In the genomic region with DNA sequence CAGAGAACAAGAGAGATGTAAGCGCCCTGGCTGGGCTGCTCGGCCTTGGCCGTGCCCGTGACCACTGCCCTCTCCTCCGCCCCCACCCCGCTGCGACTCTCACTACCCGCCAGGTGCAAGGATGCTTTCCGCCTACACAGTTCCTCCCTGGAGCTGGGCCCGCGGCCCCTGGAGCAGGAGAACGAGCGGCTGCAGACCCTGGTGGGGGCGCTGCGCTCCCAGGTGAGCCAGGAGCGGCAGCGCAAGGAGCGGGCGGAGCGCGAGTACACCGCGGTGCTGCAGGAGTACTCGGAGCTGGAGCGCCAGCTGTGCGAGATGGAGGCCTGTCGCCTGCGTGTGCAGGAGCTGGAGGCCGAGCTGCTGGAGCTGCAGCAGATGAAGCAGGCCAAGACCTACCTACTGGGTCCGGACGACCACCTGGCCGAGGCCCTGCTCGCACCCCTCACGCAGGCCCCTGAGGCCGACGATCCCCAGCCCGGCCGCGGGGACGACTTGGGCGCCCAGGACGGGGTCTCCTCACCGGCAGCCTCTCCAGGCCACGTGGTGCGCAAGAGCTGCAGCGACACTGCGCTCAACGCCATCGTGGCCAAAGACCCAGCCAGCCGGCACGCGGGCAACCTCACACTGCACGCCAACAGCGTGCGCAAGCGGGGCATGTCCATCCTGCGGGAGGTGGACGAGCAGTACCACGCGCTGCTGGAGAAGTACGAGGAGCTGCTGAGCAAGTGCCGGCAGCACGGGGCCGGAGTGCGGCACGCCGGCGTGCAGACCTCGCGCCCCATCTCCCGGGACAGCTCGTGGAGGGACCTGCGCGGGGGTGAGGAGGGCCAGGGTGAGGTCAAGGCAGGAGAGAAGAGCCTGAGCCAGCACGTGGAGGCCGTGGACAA, we compare ENCODE assay signal across 22 cellular contexts. TPM values are rescaled to one million over a fixed set of nuclear protein-coding genes. Genes with fewer than 3 reads are reported as not detected.
DNase-seq lines count a peak whose midpoint lies in the region; ATAC-seq, FAIRE-seq and TF ChIP-seq lines count a peak whose summit lies in the region.
"Had no signal": no experiment of that assay in that cellular context is flagged by ENCODE, and none has a peak within 500 bp of the region (broad histone marks: within the 10 kb centered on the region; RNA-seq: fewer than 3 reads in every experiment).

No MANE protein-coding gene starts in this region.

- H3K4me2 ChIP-seq in K562 (ENCODE audit: insufficient read depth, low read length): no peak overlapping the region

- CTCF ChIA-PET in K562 (lab: Yijun Ruan, JAX; ENCODE audit: low intra/inter-chr PET ratio): no interaction called here

- no peak overlapping the region for H3K9ac ChIP-seq in K562 (ENCODE audit: insufficient read depth in 1 of 2, low read depth in 2 of 2, low read length in 2 of 2)

- H2AFZ ChIP-seq in K562 (ENCODE audit: low read depth, low read length): no peak overlapping the region

- peaks cover 3% of the 10 kb centered on the region for H3K9me1 ChIP-seq in K562 (ENCODE audit: control insufficient read depth, insufficient read depth, low read length)

- POLR2A ChIA-PET in K562 (lab: Yijun Ruan, JAX): interaction anchor here (0.6 to 7.2 kb wide), 5 partner anchors 9 to 592 kb away, joined by 3 to 56 read pairs (median 3); a partner anchor contains a TSS

- H3K36me3 ChIP-seq in K562 (ENCODE audit: control insufficient read depth, insufficient read depth, low read length): peaks cover 24% of the 10 kb centered on the region; the same call in 1 of the 3 replicates
- H3K36me3 ChIP-seq in upper lobe of right lung: peaks cover 15% of the 10 kb centered on the region
- peaks cover 55 to 75% (median 65%) of the 10 kb centered on the region in 4 donors for H3K36me3 ChIP-seq in stomach

- no TSS peak for BruUV-seq in K562 (replicated peaks; lab: Mats Ljungman, UMichigan)

- DNase-seq in GM13977 (ENCODE audit: low spot score) (peak; percentile 13), K562 (ENCODE audit: extremely low read depth in 1 of 4, low spot score in 3 of 4) (no peak), iPS-NIHi7 (ENCODE audit: extremely low spot score) (peak; percentile 47), upper lobe of right lung (no peak), left cardiac atrium (no peak), stomach (no peak)
- DNase-seq: Calu3; CD8-positive, alpha-beta memory T cell; GF-D8; KG1; NCI-H1092; NCI-H1436; NCI-H187 treated with DMSO at 0.1 percent for 48 hours; NCI-H2107; NCI-H510A treated with DMSO at 0.1 percent for 48 hours; NCI-H748 treated with DMSO at 0.1 percent for 48 hours; SJCRH30 had no signal

- FAIRE-seq in K562 (lab: Jason Lieb, UNC): no peak
- FAIRE-seq: A204.1, GM19239 had no signal

- H3K4me3 ChIP-seq in K562 (no peak overlapping the region), upper lobe of right lung (no peak overlapping the region), stomach (no peak overlapping the region)
- H3K4me3 ChIP-seq: HAP-1, SJCRH30 had no signal

- H3K27ac ChIP-seq in K562 (ENCODE audit: extremely low read depth, low read depth, low read length): no peak overlapping the region
- H3K27ac ChIP-seq in upper lobe of right lung: no peak overlapping the region
- no peak overlapping the region for H3K27ac ChIP-seq in stomach
- H3K27ac ChIP-seq: C4-2B, SJCRH30 had no signal

- H3K4me1 ChIP-seq in K562 (replicated peaks in 1 of 2; ENCODE audit: control insufficient read depth in 2 of 2, insufficient read depth in 2 of 2, low read length in 2 of 2) (peaks cover 8 to 25% of the 10 kb centered on the region in 2 experiments; a peak in 4 of 5 replicates), upper lobe of right lung (no peaks in the 10 kb centered on the region), stomach (no peaks in the 10 kb centered on the region)
- H3K4me1 ChIP-seq: HAP-1 had no signal

- H3K79me2 ChIP-seq in K562 (ENCODE audit: control insufficient read depth, insufficient read depth, low read length): no peaks in the 10 kb centered on the region

- TF ChIP-seq CTCF in GM13977 (IDR thresholded peaks at IDR 0.05; ENCODE audit: extremely low read depth, insufficient read depth, missing control alignments): no peak
- TF ChIP-seq CTCF in K562 (IDR thresholded peaks at IDR 0.05 in 2 of 3, conservative IDR thresholded peaks at IDR 0.05 in 1 of 3; ENCODE audit: insufficient read depth in 2 of 3, low read depth in 1 of 3, low read length in 3 of 3): no peak
- TF ChIP-seq CTCF in upper lobe of right lung (IDR thresholded peaks at IDR 0.05): no peak
- no peak for TF ChIP-seq CTCF in stomach (IDR thresholded peaks at IDR 0.05)

- TF ChIP-seq EP300 in K562 (IDR thresholded peaks at IDR 0.05; ENCODE audit: low read length) (no peak), stomach (IDR thresholded peaks at IDR 0.05) (no peak)

- intact Hi-C loops in K562 (cut with micrococcal nuclease) (loop anchor here (10.0 kb wide), 1 partner anchor 79 kb away; a partner anchor contains a TSS), upper lobe of right lung (cut with DNase I) (no loop called here), left cardiac atrium (cut with DNase I) (no loop called here), stomach (cut with DNase I; ENCODE audit: low total_unique reads) (no loop called here)

- ATAC-seq in K562 (no peak), upper lobe of right lung (peak; percentile 8), left cardiac atrium (no peak), HG02588 (IDR thresholded peaks at IDR 0.05; ENCODE audit: unreplicated experiment) (no peak)

- no peak for TF ChIP-seq RAD21 in K562 (CRISPR knock-in tag; conservative IDR thresholded peaks at IDR 0.05 in 1 of 2, IDR thresholded peaks at IDR 0.05 in 1 of 2)

- no peaks in the 10 kb centered on the region for H4K20me1 ChIP-seq in K562 (replicated peaks; ENCODE audit: control insufficient read depth, insufficient read depth, low read length)

- TF ChIP-seq POLR2A in K562 (conservative IDR thresholded peaks at IDR 0.05) (no peak), stomach (IDR thresholded peaks at IDR 0.05) (no peak)

- H3K9me3 ChIP-seq in K562 (replicated peaks; ENCODE audit: control insufficient read depth, insufficient read depth, low read depth, low read length) (no peaks in the 10 kb centered on the region), upper lobe of right lung (no peaks in the 10 kb centered on the region), stomach (no peaks in the 10 kb centered on the region)
- H3K9me3 ChIP-seq: HAP-1, SJCRH30 had no signal

- in situ Hi-C loops in GM13977 (cut with MboI; ENCODE audit: low pct_unique_long_range_greater_than_20kb, low sequenced_read_pairs, unreplicated experiment) (no loop called here), K562 (cut with MboI) (no loop called here)

- WGBS in K562 (ENCODE audit: insufficient coverage, low coverage, missing lambda C conversion rate): 90% methylated on average over 66 of the region's 76 CpGs
- WGBS in stomach, 5 donors: 86 to 89% (median 87%) methylated on average over 53 to 76 of the region's 76 CpGs

- H3K27me3 ChIP-seq in K562 (ENCODE audit: control insufficient read depth in 2 of 2, insufficient read depth in 2 of 2, low read length in 2 of 2) (no peaks in the 10 kb centered on the region), upper lobe of right lung (no peaks in the 10 kb centered on the region), stomach (no peaks in the 10 kb centered on the region)
- H3K27me3 ChIP-seq: SJCRH30 had no signal

RNA-seq across cellular contexts. Expression of a gene that starts 9.2 kb away (rescaled TPM):
- 11.9 TPM in 2 replicates for total RNA-seq in K562 (2011; cell fraction: chromatin; rRNA removed; ENCODE audit: low replicate concordance)
- total RNA-seq in K562 (2011; cell fraction: nucleolus; rRNA removed): 10.9 and 13.3 TPM in 2 replicates
- 12.6 and 13.2 TPM in 2 replicates for total RNA-seq in K562 (2011; cell fraction: nucleoplasm; rRNA removed)
- 93.8 and 157 TPM in 2 replicates for total RNA-seq in K562 (2014; rRNA removed)
- total RNA-seq in K562 (2014; rRNA removed; fragmentation: Illumina TruSeq; extraction: Trizol): 68.1 and 70.9 TPM in 2 replicates
- total RNA-seq in K562 (2015; rRNA removed; fragmentation: Illumina TruSeq; extraction: Trizol): 70.3 and 72.4 TPM in 2 replicates
- total RNA-seq in K562 (2021): 70.2 and 75.7 TPM in 2 replicates
- 79.8 and 82.4 TPM in 2 replicates for polyA plus RNA-seq in K562 (2011; rRNA removed)
- 59.1 and 66.8 TPM in 2 replicates for polyA plus RNA-seq in K562 (2011; cell fraction: cytosol; rRNA removed)
- 25.0 and 36.4 TPM in 2 replicates for polyA plus RNA-seq in K562 (2011; cell fraction: nucleus; rRNA removed)
- polyA plus RNA-seq in K562 (2012): 64.3 and 69.3 TPM in 2 replicates
- polyA plus RNA-seq in K562 (2014; fragmentation: Illumina TruSeq; extraction: Trizol): 75.9 and 84.4 TPM in 2 replicates
- 10 to 100 TPM; 30.8 to 49.6 TPM for polyA plus RNA-seq in K562 (2014; fragmentation: Nextera tagmentation; extraction: Ambion mirVana)
- polyA plus RNA-seq in K562 (2014; rRNA removed): 98.0 and 107 TPM in 2 replicates
- polyA minus RNA-seq in K562 (2011; rRNA and poly(A)+ RNA removed): 36.9 and 37.2 TPM in 2 replicates
- polyA minus RNA-seq in K562 (2011; cell fraction: cytosol; rRNA and poly(A)+ RNA removed): 24.2 and 34.5 TPM in 2 replicates
- polyA minus RNA-seq in K562 (2011; cell fraction: nucleus; rRNA and poly(A)+ RNA removed): 8.3 and 14.6 TPM in 2 replicates
- 21.6 TPM for total RNA-seq in upper lobe of right lung
- total RNA-seq in left cardiac atrium: 10 to 100 TPM; 38.1 to 46.7 TPM
- 10 to 100 TPM in 4 of 5 donors, 1 to 10 TPM in 1; 6.7 to 69.0 (median 29.2) TPM for total RNA-seq in stomach
- polyA plus RNA-seq in stomach: 10 to 100 TPM; 42.1 to 57.1 (median 48.7) TPM

RNA-seq across cellular contexts. Expression of a gene that starts 15.9 kb away (rescaled TPM):
- 1.3 and 5.0 TPM in 2 replicates for total RNA-seq in K562 (2011; cell fraction: chromatin; rRNA removed; ENCODE audit: low replicate concordance)
- 3.9 and 4.0 TPM in 2 replicates for total RNA-seq in K562 (2011; cell fraction: nucleolus; rRNA removed)
- 2.5 and 3.4 TPM in 2 replicates for total RNA-seq in K562 (2011; cell fraction: nucleoplasm; rRNA removed)
- 8.8 and 9.8 TPM in 2 replicates for total RNA-seq in K562 (2014; rRNA removed)
- total RNA-seq in K562 (2014; rRNA removed; fragmentation: Illumina TruSeq; extraction: Trizol): 2.0 and 2.7 TPM in 2 replicates
- 4.0 and 4.3 TPM in 2 replicates for total RNA-seq in K562 (2015; rRNA removed; fragmentation: Illumina TruSeq; extraction: Trizol)
- 15.5 and 16.0 TPM in 2 replicates for total RNA-seq in K562 (2021)
- 3.1 and 5.5 TPM in 2 replicates for polyA plus RNA-seq in K562 (2011; rRNA removed)
- 6.0 and 8.6 TPM in 2 replicates for polyA plus RNA-seq in K562 (2011; cell fraction: cytosol; rRNA removed)
- polyA plus RNA-seq in K562 (2011; cell fraction: nucleus; rRNA removed): 6.9 and 7.8 TPM in 2 replicates
- 6.1 and 7.1 TPM in 2 replicates for polyA plus RNA-seq in K562 (2012)
- 7.3 and 8.9 TPM in 2 replicates for polyA plus RNA-seq in K562 (2014; fragmentation: Illumina TruSeq; extraction: Trizol)
- polyA plus RNA-seq in K562 (2014; fragmentation: Nextera tagmentation; extraction: Ambion mirVana): 1 to 10 TPM; 5.3 to 8.2 TPM
- 8.0 and 9.8 TPM in 2 replicates for polyA plus RNA-seq in K562 (2014; rRNA removed)
- 1.8 and 2.2 TPM in 2 replicates for polyA minus RNA-seq in K562 (2011; rRNA and poly(A)+ RNA removed)
- 4.5 and 6.5 TPM in 2 replicates for polyA minus RNA-seq in K562 (2011; cell fraction: cytosol; rRNA and poly(A)+ RNA removed)
- polyA minus RNA-seq in K562 (2011; cell fraction: nucleus; rRNA and poly(A)+ RNA removed): 1.5 and 1.7 TPM in 2 replicates
- 21.8 TPM for total RNA-seq in upper lobe of right lung
- total RNA-seq in left cardiac atrium: 10 to 100 TPM; 13.8 to 15.2 TPM
- total RNA-seq in stomach: 10 to 100 TPM in 4 of 5 donors, 1 to 10 TPM in 1; 4.8 to 78.8 (median 11.7) TPM
- 10 to 100 TPM in 1 of 3 donors, 1 to 10 TPM in 2; 4.4 to 18.9 (median 6.1) TPM for polyA plus RNA-seq in stomach

RNA-seq across cellular contexts. Expression of a gene that starts 30.8 kb away (rescaled TPM):
- 1.1 and 7.8 TPM in 2 replicates for total RNA-seq in K562 (2011; cell fraction: chromatin; rRNA removed; ENCODE audit: low replicate concordance)
- total RNA-seq in K562 (2011; cell fraction: nucleolus; rRNA removed): 2.2 and 4.0 TPM in 2 replicates
- total RNA-seq in K562 (2011; cell fraction: nucleoplasm; rRNA removed): 2.1 and 2.5 TPM in 2 replicates
- 0.04 and 0.14 TPM in 2 replicates for total RNA-seq in K562 (2014; rRNA removed)
- 0.19 TPM in 1 of 2 replicates, not detected in the other for total RNA-seq in K562 (2014; rRNA removed; fragmentation: Illumina TruSeq; extraction: Trizol)
- total RNA-seq in K562 (2015; rRNA removed; fragmentation: Illumina TruSeq; extraction: Trizol): 0.15 and 0.54 TPM in 2 replicates
- 0.91 and 1.2 TPM in 2 replicates for total RNA-seq in K562 (2021)
- 0.53 and 1.4 TPM in 2 replicates for polyA plus RNA-seq in K562 (2011; rRNA removed)
- 0.32 and 1.4 TPM in 2 replicates for polyA plus RNA-seq in K562 (2011; cell fraction: cytosol; rRNA removed)
- 7.9 and 8.7 TPM in 2 replicates for polyA plus RNA-seq in K562 (2011; cell fraction: nucleus; rRNA removed)
- polyA plus RNA-seq in K562 (2012): 1.3 and 3.5 TPM in 2 replicates
- 0.53 and 0.71 TPM in 2 replicates for polyA plus RNA-seq in K562 (2014; fragmentation: Illumina TruSeq; extraction: Trizol)
- under 1 TPM in 1 of 2 experiments, not detected in 1; 0.15 TPM for polyA plus RNA-seq in K562 (2014; fragmentation: Nextera tagmentation; extraction: Ambion mirVana)
- polyA plus RNA-seq in K562 (2014; rRNA removed): 1.1 and 2.1 TPM in 2 replicates
- polyA minus RNA-seq in K562 (2011; rRNA and poly(A)+ RNA removed): 0.75 and 1.2 TPM in 2 replicates
- 1.4 TPM in 1 of 2 replicates, not detected in the other for polyA minus RNA-seq in K562 (2011; cell fraction: cytosol; rRNA and poly(A)+ RNA removed)
- polyA minus RNA-seq in K562 (2011; cell fraction: nucleus; rRNA and poly(A)+ RNA removed): 1.6 and 1.7 TPM in 2 replicates
- 33.5 TPM for total RNA-seq in upper lobe of right lung
- total RNA-seq in left cardiac atrium: 1 to 10 TPM; 7.4 to 8.2 TPM
- 100 to 1,000 TPM in 2 of 5 donors, 10 to 100 TPM in 3; 36.5 to 304 (median 94.5) TPM for total RNA-seq in stomach
- polyA plus RNA-seq in stomach: 10 to 100 TPM; 52.7 to 85.2 (median 69.5) TPM

RNA-seq across cellular contexts. Expression of a gene that starts 43.5 kb away (rescaled TPM):
- 64.6 and 79.5 TPM in 2 replicates for total RNA-seq in K562 (2011; cell fraction: chromatin; rRNA removed; ENCODE audit: low replicate concordance)
- 65.9 and 72.6 TPM in 2 replicates for total RNA-seq in K562 (2011; cell fraction: nucleolus; rRNA removed)
- total RNA-seq in K562 (2011; cell fraction: nucleoplasm; rRNA removed): 81.0 and 96.9 TPM in 2 replicates
- 274 and 295 TPM in 2 replicates for total RNA-seq in K562 (2014; rRNA removed)
- 600 and 662 TPM in 2 replicates for total RNA-seq in K562 (2014; rRNA removed; fragmentation: Illumina TruSeq; extraction: Trizol)
- 432 TPM in 2 replicates for total RNA-seq in K562 (2015; rRNA removed; fragmentation: Illumina TruSeq; extraction: Trizol)
- 300 and 341 TPM in 2 replicates for total RNA-seq in K562 (2021)
- polyA plus RNA-seq in K562 (2011; rRNA removed): 248 and 271 TPM in 2 replicates
- 220 and 388 TPM in 2 replicates for polyA plus RNA-seq in K562 (2011; cell fraction: cytosol; rRNA removed)
- polyA plus RNA-seq in K562 (2011; cell fraction: nucleus; rRNA removed): 118 and 154 TPM in 2 replicates
- polyA plus RNA-seq in K562 (2012): 552 and 708 TPM in 2 replicates
- polyA plus RNA-seq in K562 (2014; fragmentation: Illumina TruSeq; extraction: Trizol): 452 and 457 TPM in 2 replicates
- 100 to 1,000 TPM; 786 to 828 TPM for polyA plus RNA-seq in K562 (2014; fragmentation: Nextera tagmentation; extraction: Ambion mirVana)
- polyA plus RNA-seq in K562 (2014; rRNA removed): 339 and 381 TPM in 2 replicates
- polyA minus RNA-seq in K562 (2011; rRNA and poly(A)+ RNA removed): 307 and 324 TPM in 2 replicates
- 119 and 125 TPM in 2 replicates for polyA minus RNA-seq in K562 (2011; cell fraction: cytosol; rRNA and poly(A)+ RNA removed)
- polyA minus RNA-seq in K562 (2011; cell fraction: nucleus; rRNA and poly(A)+ RNA removed): 21.9 and 60.2 TPM in 2 replicates
- 155 TPM for total RNA-seq in upper lobe of right lung
- total RNA-seq in left cardiac atrium: 100 to 1,000 TPM; 676 to 729 TPM
- 100 to 1,000 TPM in 4 of 5 donors, 10 to 100 TPM in 1; 77.0 to 307 (median 205) TPM for total RNA-seq in stomach
- polyA plus RNA-seq in stomach: 100 to 1,000 TPM; 474 to 681 (median 546) TPM

RNA-seq across cellular contexts. Expression of a gene that starts 43.7 kb away (rescaled TPM):
- 19.7 and 30.0 TPM in 2 replicates for total RNA-seq in K562 (2011; cell fraction: chromatin; rRNA removed; ENCODE audit: low replicate concordance)
- total RNA-seq in K562 (2011; cell fraction: nucleolus; rRNA removed): 16.8 and 17.0 TPM in 2 replicates
- 19.6 and 20.1 TPM in 2 replicates for total RNA-seq in K562 (2011; cell fraction: nucleoplasm; rRNA removed)
- 11.2 and 15.3 TPM in 2 replicates for total RNA-seq in K562 (2014; rRNA removed)
- 13.5 and 13.8 TPM in 2 replicates for total RNA-seq in K562 (2014; rRNA removed; fragmentation: Illumina TruSeq; extraction: Trizol)
- 15.9 and 16.4 TPM in 2 replicates for total RNA-seq in K562 (2015; rRNA removed; fragmentation: Illumina TruSeq; extraction: Trizol)
- total RNA-seq in K562 (2021): 18.1 and 20.2 TPM in 2 replicates
- polyA plus RNA-seq in K562 (2011; rRNA removed): 32.5 and 32.9 TPM in 2 replicates
- 25.1 and 26.6 TPM in 2 replicates for polyA plus RNA-seq in K562 (2011; cell fraction: cytosol; rRNA removed)
- polyA plus RNA-seq in K562 (2011; cell fraction: nucleus; rRNA removed): 21.0 and 22.5 TPM in 2 replicates
- 14.4 and 17.7 TPM in 2 replicates for polyA plus RNA-seq in K562 (2012)
- 22.3 and 22.9 TPM in 2 replicates for polyA plus RNA-seq in K562 (2014; fragmentation: Illumina TruSeq; extraction: Trizol)
- 1 to 10 TPM; 1.7 to 2.3 TPM for polyA plus RNA-seq in K562 (2014; fragmentation: Nextera tagmentation; extraction: Ambion mirVana)
- 15.8 and 16.0 TPM in 2 replicates for polyA plus RNA-seq in K562 (2014; rRNA removed)
- 19.9 and 22.9 TPM in 2 replicates for polyA minus RNA-seq in K562 (2011; rRNA and poly(A)+ RNA removed)
- polyA minus RNA-seq in K562 (2011; cell fraction: cytosol; rRNA and poly(A)+ RNA removed): 13.4 and 13.6 TPM in 2 replicates
- polyA minus RNA-seq in K562 (2011; cell fraction: nucleus; rRNA and poly(A)+ RNA removed): 4.6 and 5.8 TPM in 2 replicates
- 25.3 TPM for total RNA-seq in upper lobe of right lung
- 10 to 100 TPM; 21.4 to 26.2 TPM for total RNA-seq in left cardiac atrium
- 10 to 100 TPM in 4 of 5 donors, 1 to 10 TPM in 1; 9.9 to 25.8 (median 12.5) TPM for total RNA-seq in stomach
- 10 to 100 TPM; 10.6 to 13.1 (median 11.2) TPM for polyA plus RNA-seq in stomach

Comparison
In these comparisons a context has a peak if more than half of its experiments do, and no peak if none do; other contexts are left out.
1. DNase-seq: peak in GM13977 (single experiment) and iPS-NIHi7 (single experiment); none in K562 (0 of 4), upper lobe of right lung (single experiment), left cardiac atrium (single experiment) and stomach (single experiment).